ENCODE assay signal across 9 cellular contexts in genomic region chr19:19407640-19407933, GRCh38. TPM values are rescaled to one million over a fixed set of nuclear protein-coding genes. Genes with fewer than 3 reads are reported as not detected.
A peak's percentile ranks its signal among the peaks of the same experiment; 100 is the strongest.
DNase-seq lines count a peak whose midpoint lies in the region; ATAC-seq, FAIRE-seq and TF ChIP-seq lines count a peak whose summit lies in the region.
"Had no signal": no experiment of that assay in that cellular context is flagged by ENCODE, and none has a peak within 500 bp of the region (broad histone marks: within the 10 kb centered on the region; RNA-seq: fewer than 3 reads in every experiment).

No MANE protein-coding gene starts in this region.

- no peak for TF ChIP-seq POLR2A in H54 (IDR thresholded peaks at IDR 0.05; ENCODE audit: low read depth, low read length)

- peaks cover 9% of the 10 kb centered on the region for H3K36me3 Mint-ChIP-seq in activated naive CD8-positive, alpha-beta T cell treated with anti-CD3 and anti-CD28 coated beads, Interleukin-2, amount 10 ng/mL, durations not matched to agents 7 days and 5 days
- H3K36me3 Mint-ChIP-seq in memory B cell: no peaks in the 10 kb centered on the region
- no peaks in the 10 kb centered on the region for H3K36me3 Mint-ChIP-seq in type B pancreatic cell

- DNase-seq in cardiac muscle cell (ENCODE audit: low read depth in 1 of 2, low spot score in 1 of 2): no peak
- DNase-seq in Right ventricle myocardium inferior (ENCODE audit: missing footprints): no peak
- DNase-seq in activated naive CD8-positive, alpha-beta T cell treated with anti-CD3 and anti-CD28 coated beads, Interleukin-2, amount 10 ng/mL, durations not matched to agents 7 days and 5 days: no peak
- DNase-seq in memory B cell (ENCODE audit: low spot score in 2 of 2): no peak
- DNase-seq in type B pancreatic cell (ENCODE audit: extremely low spot score, unreplicated experiment): no peak
- DNase-seq in D341Med (ENCODE audit: low spot score): no peak
- DNase-seq in H54 (ENCODE audit: insufficient read length, low spot score): no peak

- H3K36me3 ChIP-seq in cardiac muscle cell: no peaks in the 10 kb centered on the region

- H3K4me1 ChIP-seq in cardiac muscle cell (ENCODE audit: low read depth): peaks cover 34% of the 10 kb centered on the region

- ATAC-seq in Right ventricle myocardium inferior (no peak), memory B cell (ENCODE audit: low read depth) (no peak), GM18870 (IDR thresholded peaks at IDR 0.05; ENCODE audit: unreplicated experiment) (no peak)
- ATAC-seq in activated naive CD8-positive, alpha-beta T cell treated with anti-CD3 and anti-CD28 coated beads, Interleukin-2, amount 10 ng/mL, durations not matched to agents 7 days and 5 days (ENCODE audit: low read depth): no peak

- H3K27ac ChIP-seq in cardiac muscle cell: peak overlapping the region; percentile 82

- no peak overlapping the region for H3K27ac Mint-ChIP-seq in activated naive CD8-positive, alpha-beta T cell treated with anti-CD3 and anti-CD28 coated beads, Interleukin-2, amount 10 ng/mL, durations not matched to agents 7 days and 5 days
- H3K27ac Mint-ChIP-seq in memory B cell (no peak overlapping the region), type B pancreatic cell (peak overlapping the region; percentile 98)

- no peaks in the 10 kb centered on the region for H3K9me3 Mint-ChIP-seq in activated naive CD8-positive, alpha-beta T cell treated with anti-CD3 and anti-CD28 coated beads, Interleukin-2, amount 10 ng/mL, durations not matched to agents 7 days and 5 days
- H3K9me3 Mint-ChIP-seq in memory B cell: no peaks in the 10 kb centered on the region
- H3K9me3 Mint-ChIP-seq in type B pancreatic cell: no peaks in the 10 kb centered on the region

- H3K27me3 ChIP-seq in cardiac muscle cell: no peaks in the 10 kb centered on the region

- H3K27me3 Mint-ChIP-seq in activated naive CD8-positive, alpha-beta T cell treated with anti-CD3 and anti-CD28 coated beads, Interleukin-2, amount 10 ng/mL, durations not matched to agents 7 days and 5 days: no peaks in the 10 kb centered on the region
- H3K27me3 Mint-ChIP-seq in memory B cell (no peaks in the 10 kb centered on the region), type B pancreatic cell (no peaks in the 10 kb centered on the region)

- intact Hi-C loops in Right ventricle myocardium inferior (cut with DNase I): loop anchor here (2.0 to 5.0 kb wide), 3 partner anchors 41 to 80 kb away; no protein-coding TSS in a partner anchor

- POLR2A ChIA-PET in activated naive CD8-positive, alpha-beta T cell treated with anti-CD3 and anti-CD28 coated beads, Interleukin-2, amount 10 ng/mL, durations not matched to agents 7 days and 5 days (lab: Charles Lee): interaction anchor here (0.9 to 3.1 kb wide), 6 partner anchors 18 to 216 kb away, joined by 3 to 37 read pairs (median 3); partner anchors contain the start of gene BORCS8

- H3K4me3 Mint-ChIP-seq in activated naive CD8-positive, alpha-beta T cell treated with anti-CD3 and anti-CD28 coated beads, Interleukin-2, amount 10 ng/mL, durations not matched to agents 7 days and 5 days: peak overlapping the region; percentile 98
- H3K4me3 Mint-ChIP-seq in memory B cell (peak overlapping the region; percentile 99), type B pancreatic cell (no peak overlapping the region)

- no peak for TF ChIP-seq CTCF in cardiac muscle cell (IDR thresholded peaks at IDR 0.05; ENCODE audit: low read depth, low read length)
- no peak for TF ChIP-seq CTCF in type B pancreatic cell (conservative IDR thresholded peaks at IDR 0.05)

- no peak overlapping the region for H3K4me3 ChIP-seq in cardiac muscle cell

- H3K4me1 Mint-ChIP-seq in activated naive CD8-positive, alpha-beta T cell treated with anti-CD3 and anti-CD28 coated beads, Interleukin-2, amount 10 ng/mL, durations not matched to agents 7 days and 5 days: peaks cover 66% of the 10 kb centered on the region
- H3K4me1 Mint-ChIP-seq in memory B cell (peaks cover 47% of the 10 kb centered on the region), type B pancreatic cell (ENCODE audit: unreplicated experiment) (peaks cover 44% of the 10 kb centered on the region)

- no peaks in the 10 kb centered on the region for H3K9me3 ChIP-seq in cardiac muscle cell (ENCODE audit: low read depth)

- FAIRE-seq in H54 (lab: Jason Lieb, UNC): no peak
- FAIRE-seq: D721Med had no signal

RNA-seq across cellular contexts. Expression of gene GATAD2A, which starts 2.1 kb away (rescaled TPM):
- total RNA-seq in cardiac muscle cell: 72.9 and 98.3 TPM in 2 replicates
- polyA plus RNA-seq in cardiac muscle cell: 32.3 and 39.4 TPM in 2 replicates
- 25.9 TPM for total RNA-seq in Right ventricle myocardium inferior
- 100 to 1,000 TPM; 152 to 153 TPM for total RNA-seq in activated naive CD8-positive, alpha-beta T cell treated with anti-CD3 and anti-CD28 coated beads, Interleukin-2, amount 10 ng/mL, durations not matched to agents 7 days and 5 days
- total RNA-seq in type B pancreatic cell (ENCODE audit: low replicate concordance): 102 and 113 TPM in 2 replicates
